Comparison of ENCODE assay signal across 22 cellular contexts in genomic region chr7:1736826-1737225, GRCh38.
"Had no signal": no experiment of that assay in that cellular context is flagged by ENCODE, and none has a peak within 500 bp of the region (broad histone marks: within the 10 kb centered on the region; RNA-seq: fewer than 3 reads in every experiment).

No MANE protein-coding gene starts in this region.

- H3K36me3 ChIP-seq: prostate gland, right atrium auricular region, suprapubic skin had no signal

- H3K27ac ChIP-seq: dorsolateral prefrontal cortex, prostate gland, right atrium auricular region, suprapubic skin had no signal

- H3K4me2 ChIP-seq: smooth muscle cell had no signal

- H3K4me1 Mint-ChIP-seq: mesothelial cell of epicardium had no signal

- H3K27me3 ChIP-seq: right atrium auricular region had no signal

- H3K27ac Mint-ChIP-seq: memory B cell; mesothelial cell of epicardium; natural killer cell treated with Interleukin-12 subunit alpha and Interleukin-12 subunit beta and Interleukin-15 and Interleukin-18, amount 100 ng/mL, for 72 hours had no signal

- H3K4me3 Mint-ChIP-seq: memory B cell; mesothelial cell of epicardium; natural killer cell treated with Interleukin-12 subunit alpha and Interleukin-12 subunit beta and Interleukin-15 and Interleukin-18, amount 100 ng/mL, for 72 hours; neural crest cell; stimulated activated naive CD8-positive, alpha-beta T cell treated with anti-CD3 and anti-CD28 coated beads, Interleukin-15, amount 100 ng/mL, for 72 hours had no signal

- H3K9me3 ChIP-seq: mucosa of descending colon, prostate gland, right atrium auricular region, suprapubic skin had no signal

- H3K4me3 ChIP-seq: dorsolateral prefrontal cortex, lung, mucosa of descending colon, prostate gland, right atrium auricular region, smooth muscle cell, suprapubic skin had no signal

- ATAC-seq: left lobe of liver; mucosa of descending colon; natural killer cell treated with Interleukin-12 subunit alpha and Interleukin-12 subunit beta and Interleukin-15 and Interleukin-18, amount 100 ng/mL, for 72 hours; sciatic nerve; stimulated activated naive CD8-positive, alpha-beta T cell treated with anti-CD3 and anti-CD28 coated beads, Interleukin-15, amount 100 ng/mL, for 72 hours had no signal

- DNase-seq: dorsolateral prefrontal cortex; effector CD4-positive, alpha-beta T cell; naive B cell; stimulated activated CD4-positive, alpha-beta T cell treated with anti-CD3 and anti-CD28 coated beads, Interleukin-12 subunit alpha, Interleukin-12 subunit beta, amount 100 ng/mL, for 4 hours; stimulated activated CD4-positive, alpha-beta T cell treated with anti-CD3 and anti-CD28 coated beads, Interleukin-1b, Interleukin-23, amount 100 ng/mL, for 48 hours; stimulated activated CD4-positive, alpha-beta T cell treated with anti-CD3 and anti-CD28 coated beads, Interleukin-4, amount 100 ng/mL, for 1 hour; stimulated activated CD8-positive, alpha-beta memory T cell treated with anti-CD3 and anti-CD28 coated beads, Interleukin-4, amount 100 ng/mL, for 48 hours; stimulated activated naive CD4-positive, alpha-beta T cell; stimulated activated naive CD8-positive, alpha-beta T cell treated with anti-CD3 and anti-CD28 coated beads, Interleukin-15, amount 100 ng/mL, for 72 hours; trophoblast cell had no signal

- H3K4me1 ChIP-seq: prostate gland, suprapubic skin had no signal

- H3K9me3 Mint-ChIP-seq: memory B cell; mesothelial cell of epicardium; natural killer cell treated with Interleukin-12 subunit alpha and Interleukin-12 subunit beta and Interleukin-15 and Interleukin-18, amount 100 ng/mL, for 72 hours; neural crest cell; stimulated activated naive CD8-positive, alpha-beta T cell treated with anti-CD3 and anti-CD28 coated beads, Interleukin-15, amount 100 ng/mL, for 72 hours had no signal

- H3K36me3 Mint-ChIP-seq: memory B cell; mesothelial cell of epicardium; natural killer cell treated with Interleukin-12 subunit alpha and Interleukin-12 subunit beta and Interleukin-15 and Interleukin-18, amount 100 ng/mL, for 72 hours had no signal
